Comparison of ENCODE assay signal across 8 cellular contexts in the genomic region with DNA sequence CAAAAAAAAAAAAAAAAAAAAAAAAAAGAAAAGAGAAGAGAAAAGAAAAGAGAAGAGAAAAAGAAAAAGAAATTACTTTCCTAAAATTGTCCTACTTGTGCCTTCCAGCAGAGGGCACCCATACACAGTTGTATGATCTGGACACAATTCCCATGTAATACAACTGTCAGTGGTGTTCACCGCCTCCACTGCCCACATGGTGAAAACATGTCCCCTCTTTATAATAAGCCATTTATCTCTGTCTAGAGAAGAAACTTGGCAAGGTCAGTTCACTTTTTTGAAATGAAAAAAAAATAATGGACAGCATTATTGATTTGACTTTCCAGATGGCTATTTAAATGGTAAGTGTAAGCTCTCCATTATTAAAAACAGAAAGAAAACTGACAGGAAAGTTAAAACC.
DNase-seq lines count a peak whose midpoint lies in the region; ATAC-seq, FAIRE-seq and TF ChIP-seq lines count a peak whose summit lies in the region.

No MANE protein-coding gene starts in this region.

- ATAC-seq in GM18867 (IDR thresholded peaks at IDR 0.05; ENCODE audit: unreplicated experiment) (peak; percentile 87), HG03039 (IDR thresholded peaks at IDR 0.05; ENCODE audit: unreplicated experiment) (peak; percentile 85), upper lobe of left lung (ENCODE audit: low FRiP score in 2 of 2) (peak; percentile 74 to 81)

- H3K27ac ChIP-seq in brain microvascular endothelial cell: no peak overlapping the region
- no peak overlapping the region for H3K27ac ChIP-seq in upper lobe of left lung
- no peak overlapping the region for H3K27ac ChIP-seq in CD4-positive, alpha-beta memory T cell (ENCODE audit: low read depth, low read length)

- H3K36me3 ChIP-seq in brain microvascular endothelial cell (replicated peaks) (no peaks in the 10 kb centered on the region), upper lobe of left lung (no peaks in the 10 kb centered on the region)
- H3K36me3 ChIP-seq in CD4-positive, alpha-beta memory T cell (ENCODE audit: insufficient read depth, low read length): no peaks in the 10 kb centered on the region

- in situ Hi-C loops in brain microvascular endothelial cell (cut with HindIII; ENCODE audit: low pct_ligation_motif_present, low sequenced_read_pairs): no loop called here

- peaks cover 0 to 4% (median 0%) of the 10 kb centered on the region in 8 donors for H3K9me3 Mint-ChIP-seq in CD4-positive, alpha-beta memory T cell

- no peak for TF ChIP-seq EP300 in upper lobe of left lung (IDR thresholded peaks at IDR 0.05)

- H3K27me3 Mint-ChIP-seq in CD4-positive, alpha-beta memory T cell: no peaks in the 10 kb centered on the region

- H3K36me3 Mint-ChIP-seq in CD4-positive, alpha-beta memory T cell: no peaks in the 10 kb centered on the region

- no peaks in the 10 kb centered on the region for H3K4me1 Mint-ChIP-seq in CD4-positive, alpha-beta memory T cell

- CTCF ChIA-PET in CD4-positive, alpha-beta memory T cell (lab: Charles Lee; ENCODE audit: partially characterized antibody): interaction anchor here (0.7 to 1.3 kb wide), 3 partner anchors 29 to 377 kb away, joined by 3 to 7 read pairs (median 3); no protein-coding TSS in a partner anchor

- H3K9me3 ChIP-seq in upper lobe of left lung: no peaks in the 10 kb centered on the region
- no peaks in the 10 kb centered on the region for H3K9me3 ChIP-seq in CD4-positive, alpha-beta memory T cell (ENCODE audit: control insufficient read depth in 1 of 2, low read length in 2 of 2)

- H3K4me3 ChIP-seq in brain microvascular endothelial cell (ENCODE audit: low read depth, low read length) (no peak overlapping the region), upper lobe of left lung (no peak overlapping the region)
- no peak overlapping the region for H3K4me3 ChIP-seq in CD4-positive, alpha-beta memory T cell (ENCODE audit: low read length in 2 of 2)

- no peaks in the 10 kb centered on the region for H3K4me1 ChIP-seq in upper lobe of left lung
- no peaks in the 10 kb centered on the region for H3K4me1 ChIP-seq in CD4-positive, alpha-beta memory T cell (ENCODE audit: insufficient read depth, low read length)

- WGBS in upper lobe of left lung, 2 donors: 0 to 11% methylated on average over 1 of the region's 1 CpG

- no peaks in the 10 kb centered on the region for H3K27me3 ChIP-seq in brain microvascular endothelial cell (replicated peaks)
- H3K27me3 ChIP-seq in upper lobe of left lung: no peaks in the 10 kb centered on the region
- H3K27me3 ChIP-seq in CD4-positive, alpha-beta memory T cell (ENCODE audit: insufficient read depth, low read length): no peaks in the 10 kb centered on the region

- H3K4me3 Mint-ChIP-seq in CD4-positive, alpha-beta memory T cell: no peak overlapping the region

- H3K27ac Mint-ChIP-seq in CD4-positive, alpha-beta memory T cell: no peak overlapping the region

- peak; percentile 90 for FAIRE-seq in D721Med (lab: Jason Lieb, UNC)
- FAIRE-seq in islet of Langerhans (lab: Jason Lieb, UNC): peak; percentile 97

- intact Hi-C loops in CD4-positive, alpha-beta memory T cell (cut with micrococcal nuclease): no loop called here

- DNase-seq in D721Med (ENCODE audit: insufficient read length, low spot score) (no peak), NCI-H460 (ENCODE audit: extremely low read depth, low read depth) (peak; percentile 30), brain microvascular endothelial cell (peak; percentile 56), upper lobe of left lung (peak in 1 of 2 donors; percentile 22)
- DNase-seq in CD4-positive, alpha-beta memory T cell: no peak

- TF ChIP-seq CTCF in D721Med (IDR thresholded peaks at IDR 0.05; ENCODE audit: insufficient read depth, missing control alignments) (peak; percentile 87), brain microvascular endothelial cell (IDR thresholded peaks at IDR 0.05; ENCODE audit: low read depth, low read length, missing control alignments) (peak; percentile 76), upper lobe of left lung (IDR thresholded peaks at IDR 0.05) (peak in 4 of 6 experiments; percentile 39 to 55 (median 44))

- POLR2A ChIA-PET in CD4-positive, alpha-beta memory T cell (lab: Charles Lee; ENCODE audit: partially characterized antibody): no interaction called here

- no peak for TF ChIP-seq POLR2A in upper lobe of left lung (IDR thresholded peaks at IDR 0.05)

Comparison
In these comparisons a context has a peak if more than half of its experiments do, and no peak if none do; other contexts are left out.
1. DNase-seq: peak in NCI-H460 (single experiment) and brain microvascular endothelial cell (single experiment); none in D721Med (single experiment) and CD4-positive, alpha-beta memory T cell (0 of 5).
2. Peak in every context shown above with its lines, with median percentiles within 50 percentile points of each other: CTCF ChIP-seq and ATAC-seq.